Comparison of ENCODE assay signal across 22 cellular contexts in the genomic region with DNA sequence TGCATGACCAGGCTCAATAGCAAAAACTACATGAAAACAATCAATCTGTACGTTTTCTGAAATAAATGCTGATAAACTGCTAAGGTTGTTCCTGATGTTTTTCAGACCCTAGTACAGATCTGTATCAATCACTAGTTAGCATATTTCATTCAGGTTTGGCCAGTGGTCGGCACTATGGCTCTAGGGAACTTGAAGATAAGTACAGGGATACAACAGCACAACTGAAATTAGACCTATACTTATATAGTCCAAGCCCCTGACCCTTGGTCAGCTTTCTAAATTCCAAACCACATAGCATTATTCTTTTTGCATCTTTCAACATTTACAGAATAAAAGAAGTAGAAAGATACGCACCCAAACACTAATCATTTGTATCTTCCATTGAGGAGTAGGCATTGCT.
"Had no signal": no experiment of that assay in that cellular context is flagged by ENCODE, and none has a peak within 500 bp of the region (broad histone marks: within the 10 kb centered on the region; RNA-seq: fewer than 3 reads in every experiment).

No MANE protein-coding gene starts in this region.

- H3K27me3 ChIP-seq: cardiac muscle cell, colonic mucosa, esophagus muscularis mucosa, gastroesophageal sphincter, heart right ventricle, pancreas, sigmoid colon, stomach, testis, upper lobe of right lung had no signal

- H3K4me1 ChIP-seq: colonic mucosa, esophagus muscularis mucosa, gastroesophageal sphincter, heart right ventricle, lower lobe of right lung, pancreas, sigmoid colon, stomach, testis, upper lobe of right lung had no signal

- H3K27me3 Mint-ChIP-seq: activated CD8-positive, alpha-beta T cell treated with anti-CD3 and anti-CD28 coated beads for 36 hours; naive B cell had no signal

- H3K36me3 ChIP-seq: cardiac muscle cell, colonic mucosa, esophagus muscularis mucosa, gastroesophageal sphincter, heart right ventricle, lower lobe of right lung, pancreas, sigmoid colon, stomach, upper lobe of right lung had no signal

- ATAC-seq: activated CD8-positive, alpha-beta T cell treated with anti-CD3 and anti-CD28 coated beads for 36 hours; activated naive CD4-positive, alpha-beta T cell treated with anti-CD3 and anti-CD28 coated beads, Interleukin-2, amount 50 U/mL, for 72 hours; activated T-cell treated with anti-CD3 and anti-CD28 coated beads, Interleukin-2, amount 50 U/mL, for 72 hours; gastroesophageal sphincter; heart right ventricle; left cardiac atrium; lower lobe of right lung; pancreas; upper lobe of right lung; WTC11 had no signal

- H3K36me3 Mint-ChIP-seq: activated naive CD4-positive, alpha-beta T cell treated with anti-CD3 and anti-CD28 coated beads, Interleukin-2, amount 50 U/mL, for 72 hours; naive B cell had no signal

- H3K27ac ChIP-seq: cardiac muscle cell, colonic mucosa, esophagus muscularis mucosa, gastroesophageal sphincter, heart right ventricle, lower lobe of right lung, pancreas, sigmoid colon, stomach, testis, upper lobe of right lung had no signal

- H3K9me3 Mint-ChIP-seq: activated CD8-positive, alpha-beta T cell treated with anti-CD3 and anti-CD28 coated beads for 36 hours had no signal

- H3K4me3 Mint-ChIP-seq: activated CD8-positive, alpha-beta T cell treated with anti-CD3 and anti-CD28 coated beads for 36 hours; activated T-cell treated with anti-CD3 and anti-CD28 coated beads, Interleukin-2, amount 50 U/mL, for 72 hours; naive B cell; WTC11 had no signal

- H3K4me3 ChIP-seq: cardiac muscle cell, colonic mucosa, esophagus muscularis mucosa, gastroesophageal sphincter, heart right ventricle, lower lobe of right lung, pancreas, sigmoid colon, stomach, testis, upper lobe of right lung had no signal

- H3K9me3 ChIP-seq: colonic mucosa, esophagus muscularis mucosa, gastroesophageal sphincter, lower lobe of right lung, pancreas, sigmoid colon, testis, upper lobe of right lung had no signal

- FAIRE-seq: pancreas had no signal

- DNase-seq: activated CD4-positive, alpha-beta T cell treated with anti-CD3 and anti-CD28 coated beads for 48 hours; activated CD8-positive, alpha-beta memory T cell treated with anti-CD3 and anti-CD28 coated beads, Interleukin-2, amount 50 U/mL, for 4 hours; activated CD8-positive, alpha-beta T cell treated with anti-CD3 and anti-CD28 coated beads for 36 hours; activated gamma-delta T cell; activated T-cell treated with anti-CD3 and anti-CD28 coated beads, Interleukin-2, amount 50 U/mL, for 72 hours; colonic mucosa; heart right ventricle; left cardiac atrium; lower lobe of right lung; naive B cell; pancreas; sigmoid colon; stimulated activated CD4-positive, alpha-beta T cell treated with anti-CD3 and anti-CD28 coated beads, Interleukin-1b, Interleukin-23, amount 100 ng/mL, for 48 hours; stomach; T-helper 2 cell; testis; upper lobe of right lung had no signal

- H3K27ac Mint-ChIP-seq: activated CD8-positive, alpha-beta T cell treated with anti-CD3 and anti-CD28 coated beads for 36 hours; activated naive CD4-positive, alpha-beta T cell treated with anti-CD3 and anti-CD28 coated beads, Interleukin-2, amount 50 U/mL, for 72 hours; activated T-cell treated with anti-CD3 and anti-CD28 coated beads, Interleukin-2, amount 50 U/mL, for 72 hours; naive B cell; WTC11 had no signal

- H3K4me1 Mint-ChIP-seq: naive B cell, WTC11 had no signal
